16 cellular contexts compared by ENCODE assay signal in the genomic region with DNA sequence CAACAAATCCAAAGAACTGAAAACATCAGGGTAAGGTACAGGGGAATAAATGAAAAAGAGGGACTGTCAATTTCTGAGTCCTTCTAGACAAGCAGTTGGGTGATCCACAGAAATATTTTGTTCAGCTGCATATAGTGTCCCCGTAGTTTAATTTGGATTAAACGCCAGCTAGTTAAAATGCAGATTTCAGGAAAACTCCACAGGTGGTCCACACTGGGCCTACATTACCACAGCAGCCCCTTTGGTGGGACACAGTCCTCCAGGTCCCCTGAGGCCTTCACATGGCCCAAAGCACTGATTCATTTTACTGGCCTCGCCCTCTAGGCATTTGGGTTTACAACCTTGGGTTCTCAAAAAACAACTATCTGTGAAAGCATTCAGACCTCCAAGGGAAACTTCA. TPM values are rescaled to one million over a fixed set of nuclear protein-coding genes. Genes with fewer than 3 reads are reported as not detected.
A peak's percentile ranks its signal among the peaks of the same experiment; 100 is the strongest.
DNase-seq lines count a peak whose midpoint lies in the region; ATAC-seq, FAIRE-seq and TF ChIP-seq lines count a peak whose summit lies in the region.
"Had no signal": no experiment of that assay in that cellular context is flagged by ENCODE, and none has a peak within 500 bp of the region (broad histone marks: within the 10 kb centered on the region; RNA-seq: fewer than 3 reads in every experiment).

No MANE protein-coding gene starts in this region.

- DNase-seq in CD8-positive, alpha-beta T cell = no peak
- no peak for DNase-seq in HL-60 (ENCODE audit: low read depth in 1 of 2, low spot score in 1 of 2)
- DNase-seq in GM12878 (ENCODE audit: low read depth, low spot score) = no peak
- no peak for DNase-seq in pons (ENCODE audit: low spot score)
- DNase-seq in posterior vena cava (ENCODE audit: low spot score) = no peak
- no peak for DNase-seq in NCI-H2081 (lab: John Stamatoyannopoulos, UW)
- DNase-seq: effector memory CD4-positive, alpha-beta T cell; HCEC 1CT; NCI-H1105 treated with DMSO at 0.1 percent for 48 hours; NCI-H2171 treated with DMSO at 0.1 percent for 48 hours; NK-92 treated with Interleukin-12 subunit alpha and Interleukin-12 subunit beta, amount 100 ng/mL, for 24 hours had no signal

- BruUV-seq in GM12878 (replicated peaks; lab: Mats Ljungman, UMichigan) = no TSS peak

- in situ Hi-C loops in GM12878 (cut with MboI) = no loop called here

- TF ChIP-seq CTCF in CD8-positive, alpha-beta T cell (IDR thresholded peaks at IDR 0.05) = no peak
- TF ChIP-seq CTCF in HL-60 (IDR thresholded peaks at IDR 0.05; ENCODE audit: insufficient read depth, low read length) (no peak), GM12878 (IDR thresholded peaks at IDR 0.05 in 2 of 3, conservative IDR thresholded peaks at IDR 0.05 in 1 of 3; ENCODE audit: control insufficient read depth in 2 of 3, extremely low read depth in 1 of 3, insufficient read depth in 1 of 3, low read depth in 3 of 3, low read length in 3 of 3) (no peak)

- H3K4me1 Mint-ChIP-seq in CD8-positive, alpha-beta T cell (ENCODE audit: low read depth) = peaks cover 78% of the 10 kb centered on the region

- H3K79me2 ChIP-seq in GM12878 (ENCODE audit: control insufficient read depth, insufficient read depth, low read length) = peaks cover 98% of the 10 kb centered on the region

- no peaks in the 10 kb centered on the region for H3K27me3 ChIP-seq in CD8-positive, alpha-beta T cell (ENCODE audit: insufficient read depth, low read length)
- H3K27me3 ChIP-seq in HL-60 (ENCODE audit: insufficient read depth, poor library complexity, severe bottlenecking) = no peaks in the 10 kb centered on the region
- H3K27me3 ChIP-seq in GM12878 (replicated peaks in 1 of 2; ENCODE audit: control insufficient read depth in 2 of 2, insufficient read depth in 2 of 2, low read length in 1 of 2) = no peaks in the 10 kb centered on the region
- H3K27me3 ChIP-seq in skeletal muscle tissue (ENCODE audit: control insufficient read depth in 3 of 3, insufficient read depth in 3 of 3, low read length in 3 of 3) = no peaks in the 10 kb centered on the region

- H3K27me3 Mint-ChIP-seq in CD8-positive, alpha-beta T cell (ENCODE audit: low read depth) = no peaks in the 10 kb centered on the region

- WGBS in GM12878 (ENCODE audit: insufficient coverage, insufficient replicate concordance, low lambda C conversion rate, missing lambda C conversion rate) = 77% methylated on average over 3 of the region's 3 CpGs

- H3K4me3 Mint-ChIP-seq in CD8-positive, alpha-beta T cell = no peak overlapping the region

- no peak for TF ChIP-seq POLR2A in GM12878 (IDR thresholded peaks at IDR 0.05; ENCODE audit: low read depth, low read length)

- H3K4me1 ChIP-seq in CD8-positive, alpha-beta T cell (ENCODE audit: insufficient read depth, low read length) = peaks cover 38% of the 10 kb centered on the region
- peaks cover 40% of the 10 kb centered on the region for H3K4me1 ChIP-seq in GM12878 (ENCODE audit: control insufficient read depth, insufficient read depth, low read length)
- H3K4me1 ChIP-seq in skeletal muscle tissue (ENCODE audit: control insufficient read depth in 3 of 3, insufficient read depth in 3 of 3, low read length in 3 of 3) = peaks cover 54 to 64% (median 60%) of the 10 kb centered on the region in 3 donors

- peaks cover 17% of the 10 kb centered on the region for H4K20me1 ChIP-seq in GM12878 (ENCODE audit: control insufficient read depth, insufficient read depth)

- no peak overlapping the region for H3K4me3 ChIP-seq in CD8-positive, alpha-beta T cell (ENCODE audit: low read depth, low read length)
- no peak overlapping the region for H3K4me3 ChIP-seq in HL-60 (replicated peaks; ENCODE audit: insufficient read depth, low read length)
- H3K4me3 ChIP-seq in GM12878 = peak overlapping the region; percentile 98
- H3K4me3 ChIP-seq in skeletal muscle tissue (ENCODE audit: low read length in 3 of 3) = no peak overlapping the region
- H3K4me3 ChIP-seq: thoracic aorta had no signal

- no peaks in the 10 kb centered on the region for H3K9me3 ChIP-seq in CD8-positive, alpha-beta T cell (ENCODE audit: low read length)
- H3K9me3 ChIP-seq in GM12878 (replicated peaks; ENCODE audit: control insufficient read depth, insufficient read depth, low read length) = no peaks in the 10 kb centered on the region
- no peaks in the 10 kb centered on the region for H3K9me3 ChIP-seq in skeletal muscle tissue (ENCODE audit: control insufficient read depth in 3 of 3, low read length in 3 of 3)
- H3K9me3 ChIP-seq: thoracic aorta had no signal

- intact Hi-C loops in CD8-positive, alpha-beta T cell (cut with DNase I, micrococcal nuclease) = loop anchor here (5.0 to 10.0 kb wide), 4 partner anchors 38 to 1456 kb away; a partner anchor contains a TSS
- intact Hi-C loops in GM12878 (cut with micrococcal nuclease; ENCODE audit: unreplicated experiment) = no loop called here
- intact Hi-C loops in posterior vena cava (cut with DNase I) = no loop called here

- H3K27ac ChIP-seq in CD8-positive, alpha-beta T cell (ENCODE audit: low read depth, low read length) = no peak overlapping the region
- H3K27ac ChIP-seq in HL-60 (replicated peaks) = peak overlapping the region; percentile 32; the same call in 1 of the 2 replicates
- H3K27ac ChIP-seq in GM12878 (ENCODE audit: control insufficient read depth, insufficient read depth) = peak overlapping the region; percentile 63
- peak overlapping the region; percentile 26 for H3K27ac ChIP-seq in skeletal muscle tissue (ENCODE audit: low read depth, low read length)

- no peak for ATAC-seq in CD8-positive, alpha-beta T cell
- ATAC-seq in GM12878 = no peak
- no peak for ATAC-seq in GM19463 (IDR thresholded peaks at IDR 0.05; ENCODE audit: unreplicated experiment)
- ATAC-seq: HepG2 had no signal

- no peak for TF ChIP-seq RAD21 in GM12878 (IDR thresholded peaks at IDR 0.05; ENCODE audit: insufficient read depth, low read depth, low read length)

- SMC1A ChIA-PET in GM12878 (lab: Charles Lee; ENCODE audit: uncharacterized antibody, unreplicated experiment) = interaction anchor here (1.0 to 3.1 kb wide), 10 partner anchors 8 to 99 kb away, joined by 3 to 17 read pairs (median 6); no protein-coding TSS in a partner anchor

- RAD21 ChIA-PET in GM12878 (lab: Charles Lee; ENCODE audit: unreplicated experiment) = interaction anchor here (1.3 to 2.3 kb wide), 5 partner anchors 10 to 35 kb away, joined by 3 to 13 read pairs (median 5); no protein-coding TSS in a partner anchor

- CTCF ChIA-PET in CD8-positive, alpha-beta T cell (lab: Charles Lee) = interaction anchor here (1.2 kb wide), 1 partner anchor 209 kb away, joined by 3 read pairs; no protein-coding TSS in a partner anchor
- CTCF ChIA-PET in GM12878 (lab: Yijun Ruan, JAX) = interaction anchor here (0.9 to 1.8 kb wide), 5 partner anchors 10 to 39 kb away, joined by 3 to 5 read pairs (median 3); no protein-coding TSS in a partner anchor

- TF ChIP-seq EP300 in GM12878 (IDR thresholded peaks at IDR 0.05; ENCODE audit: borderline replicate concordance in 1 of 2, control insufficient read depth in 1 of 2, low read depth in 2 of 2, low read length in 2 of 2) = no peak

- peak overlapping the region; percentile 91 for H3K4me2 ChIP-seq in GM12878 (ENCODE audit: control insufficient read depth, insufficient read depth)

- H2AFZ ChIP-seq in GM12878 (ENCODE audit: control insufficient read depth, low read depth, low read length) = no peak overlapping the region

- H3K36me3 Mint-ChIP-seq in CD8-positive, alpha-beta T cell = peaks cover 37% of the 10 kb centered on the region

- H3K27ac Mint-ChIP-seq in CD8-positive, alpha-beta T cell = peak overlapping the region; percentile 60

- no peaks in the 10 kb centered on the region for H3K9me3 Mint-ChIP-seq in CD8-positive, alpha-beta T cell

- H3K9ac ChIP-seq in GM12878 (ENCODE audit: control insufficient read depth, insufficient read depth, low read length) = peak overlapping the region; percentile 92
- no peak overlapping the region for H3K9ac ChIP-seq in skeletal muscle tissue (ENCODE audit: low read depth in 1 of 3, low read length in 3 of 3)

- POLR2A ChIA-PET in CD8-positive, alpha-beta T cell (lab: Charles Lee) = no interaction called here
- POLR2A ChIA-PET in GM12878 (lab: Charles Lee) = interaction anchor here (0.5 to 1.9 kb wide), 5 partner anchors 9 to 56 kb away, joined by 4 to 13 read pairs (median 5); no protein-coding TSS in a partner anchor

- no peaks in the 10 kb centered on the region for H3K36me3 ChIP-seq in CD8-positive, alpha-beta T cell (ENCODE audit: insufficient read depth, low read length)
- H3K36me3 ChIP-seq in GM12878 (ENCODE audit: control insufficient read depth in 2 of 2, insufficient read depth in 2 of 2, low read length in 1 of 2) (peaks cover 1 to 24% of the 10 kb centered on the region in 2 experiments), skeletal muscle tissue (ENCODE audit: control insufficient read depth in 3 of 3, insufficient read depth in 3 of 3, low read length in 3 of 3) (peaks cover 0 to 3% (median 2%) of the 10 kb centered on the region in 3 donors)
- H3K36me3 ChIP-seq: thoracic aorta had no signal

- no peak for FAIRE-seq in GM12878 (lab: Jason Lieb, UNC)
- FAIRE-seq: GM12891, HepG2 had no signal

TF ChIP-seq in GM12878, 131 proteins besides CTCF, POLR2A, EP300 and RAD21 (continues in another document):
- TF ChIP-seq NR2C1 (IDR thresholded peaks at IDR 0.05) (no peak), MEF2B (IDR thresholded peaks at IDR 0.05; ENCODE audit: partially characterized antibody, poor library complexity, severe bottlenecking) (peak; percentile 10), LARP7 (IDR thresholded peaks at IDR 0.05) (0 out of 2 replicates have a peak, but pooled peaks have one; percentile 10), EED (IDR thresholded peaks at IDR 0.05; ENCODE audit: low read depth) (no peak)

RNA-seq across cellular contexts. Expression of a gene that starts 4.6 kb away (rescaled TPM):
- total RNA-seq in CD8-positive, alpha-beta T cell = 10 to 100 TPM; 53.8 to 62.8 TPM
- 627 and 659 TPM in 2 replicates for total RNA-seq in GM12878 (2013; cell fraction: nucleolus; rRNA removed)
- total RNA-seq in GM12878 (2014; rRNA removed) = 47.7 and 55.1 TPM in 2 replicates
- total RNA-seq in GM12878 (2014; rRNA removed; fragmentation: Illumina TruSeq; extraction: Trizol) = 45.4 and 48.3 TPM in 2 replicates
- total RNA-seq in GM12878 (2021) = 181 and 199 TPM in 2 replicates
- 127 TPM for polyA plus RNA-seq in GM12878 (2011; ENCODE audit: low read depth)
- polyA plus RNA-seq in GM12878 (2011; rRNA removed) = 71.1 and 75.0 TPM in 2 replicates
- 82.6 and 128 TPM in 2 replicates for polyA plus RNA-seq in GM12878 (2011; cell fraction: cytosol; rRNA removed)
- 239 and 261 TPM in 2 replicates for polyA plus RNA-seq in GM12878 (2011; cell fraction: nucleus; rRNA removed)
- polyA plus RNA-seq in GM12878 (2012) = 118 and 141 TPM in 2 replicates
- polyA plus RNA-seq in GM12878 (2014; fragmentation: Illumina TruSeq; extraction: Trizol) = 150 and 173 TPM in 2 replicates
- polyA plus RNA-seq in GM12878 (2014; fragmentation: Nextera tagmentation; extraction: Ambion mirVana) = 10 to 100 TPM; 31.4 to 49.9 TPM
- 63.7 and 73.8 TPM in 2 replicates for polyA plus RNA-seq in GM12878 (2014; rRNA removed)
- polyA plus RNA-seq in GM12878 (2016; fragmentation: Nextera tagmentation; extraction: Ambion mirVana) = 100 to 1,000 TPM; 118 to 123 TPM
- polyA minus RNA-seq in GM12878 (2011; rRNA and poly(A)+ RNA removed) = 174 and 187 TPM in 2 replicates
- polyA minus RNA-seq in GM12878 (2011; cell fraction: cytosol; rRNA and poly(A)+ RNA removed) = 84.1 and 85.0 TPM in 2 replicates
- polyA minus RNA-seq in GM12878 (2011; cell fraction: nucleus; rRNA and poly(A)+ RNA removed) = 138 and 190 TPM in 2 replicates
- 17.2 TPM for total RNA-seq in skeletal muscle tissue
- 10 to 100 TPM; 71.1 to 81.2 TPM for total RNA-seq in posterior vena cava

Comparison
In these comparisons a context has a peak if more than half of its experiments do, and no peak if none do; other contexts are left out.
1. intact Hi-C loops: an anchor here in CD8-positive, alpha-beta T cell (5.0 to 10.0 kb wide); none called in GM12878 and posterior vena cava.